In the genomic region with DNA sequence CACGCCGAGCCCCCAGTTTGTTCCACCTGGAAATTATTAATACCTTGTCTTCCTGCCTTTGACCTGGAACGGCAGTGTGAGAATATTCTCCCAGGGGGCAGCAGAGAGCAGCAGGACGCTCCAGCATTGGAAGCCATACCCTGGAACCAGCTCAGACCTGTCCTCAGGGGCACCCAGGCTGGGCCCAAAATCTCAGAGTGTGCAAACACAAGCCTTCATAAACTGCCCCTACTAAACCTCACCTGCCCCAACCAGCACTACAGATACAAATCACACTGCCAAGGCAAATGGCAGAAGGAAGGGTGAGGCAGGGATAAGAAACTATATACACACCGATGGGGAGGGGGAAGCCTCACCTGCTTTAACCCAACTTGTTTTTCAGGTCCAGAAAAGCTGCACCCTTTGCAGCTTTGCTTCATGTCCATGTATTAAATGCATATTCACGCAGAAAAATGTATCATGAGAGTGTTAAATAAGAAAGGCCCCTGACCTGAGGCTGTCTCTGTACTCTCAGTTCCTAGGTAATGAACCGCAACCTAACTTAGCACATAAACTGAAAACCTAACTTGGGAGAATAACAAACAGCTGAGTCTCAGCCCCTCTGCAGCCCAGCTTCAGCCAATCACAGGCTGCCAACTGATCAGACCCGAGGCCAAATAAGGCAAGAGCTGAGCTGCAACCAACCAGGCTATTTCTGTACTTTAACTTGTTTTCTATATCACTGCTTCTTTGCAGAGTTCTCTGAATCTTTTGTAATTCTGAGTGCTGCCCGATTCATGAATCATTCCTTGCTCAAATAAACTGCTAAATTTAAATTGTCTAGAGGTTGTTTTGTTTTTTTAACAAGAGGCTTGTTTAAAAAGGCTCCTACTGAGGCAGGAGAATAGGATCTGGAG, we compare ENCODE assay signal across 1 cellular context.
TF ChIP-seq lines count a peak whose summit lies in the region.

No MANE protein-coding gene starts in this region.

TF ChIP-seq in HepG2, 621 proteins besides CTCF, POLR2A, EP300 and RAD21 (continued from another document and continues in another):
- TF ChIP-seq, protein P1, sequence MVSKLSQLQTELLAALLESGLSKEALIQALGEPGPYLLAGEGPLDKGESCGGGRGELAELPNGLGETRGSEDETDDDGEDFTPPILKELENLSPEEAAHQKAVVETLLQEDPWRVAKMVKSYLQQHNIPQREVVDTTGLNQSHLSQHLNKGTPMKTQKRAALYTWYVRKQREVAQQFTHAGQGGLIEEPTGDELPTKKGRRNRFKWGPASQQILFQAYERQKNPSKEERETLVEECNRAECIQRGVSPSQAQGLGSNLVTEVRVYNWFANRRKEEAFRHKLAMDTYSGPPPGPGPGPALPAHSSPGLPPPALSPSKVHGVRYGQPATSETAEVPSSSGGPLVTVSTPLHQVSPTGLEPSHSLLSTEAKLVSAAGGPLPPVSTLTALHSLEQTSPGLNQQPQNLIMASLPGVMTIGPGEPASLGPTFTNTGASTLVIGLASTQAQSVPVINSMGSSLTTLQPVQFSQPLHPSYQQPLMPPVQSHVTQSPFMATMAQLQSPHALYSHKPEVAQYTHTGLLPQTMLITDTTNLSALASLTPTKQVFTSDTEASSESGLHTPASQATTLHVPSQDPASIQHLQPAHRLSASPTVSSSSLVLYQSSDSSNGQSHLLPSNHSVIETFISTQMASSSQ (IDR thresholded peaks at IDR 0.05; ENCODE audit: low read depth), result no peak
- TF ChIP-seq, protein P1 (CRISPR knock-in tag; IDR thresholded peaks at IDR 0.05; ENCODE audit: borderline replicate concordance), result peak; percentile 63; the same call in 1 of the 2 replicates
- 0 out of 2 replicates have a peak, but pooled peaks have one; percentile 29 for TF ChIP-seq ZNF878 (CRISPR knock-in tag; IDR thresholded peaks at IDR 0.05)
- TF ChIP-seq ZNF501 (CRISPR knock-in tag; IDR thresholded peaks at IDR 0.05), result peak; percentile 99
- TF ChIP-seq PCBP2 (optimal IDR thresholded peaks at IDR 0.05; ENCODE audit: low read depth, low read length, poor library complexity, severe bottlenecking), result no peak
- TF ChIP-seq, protein P2, sequence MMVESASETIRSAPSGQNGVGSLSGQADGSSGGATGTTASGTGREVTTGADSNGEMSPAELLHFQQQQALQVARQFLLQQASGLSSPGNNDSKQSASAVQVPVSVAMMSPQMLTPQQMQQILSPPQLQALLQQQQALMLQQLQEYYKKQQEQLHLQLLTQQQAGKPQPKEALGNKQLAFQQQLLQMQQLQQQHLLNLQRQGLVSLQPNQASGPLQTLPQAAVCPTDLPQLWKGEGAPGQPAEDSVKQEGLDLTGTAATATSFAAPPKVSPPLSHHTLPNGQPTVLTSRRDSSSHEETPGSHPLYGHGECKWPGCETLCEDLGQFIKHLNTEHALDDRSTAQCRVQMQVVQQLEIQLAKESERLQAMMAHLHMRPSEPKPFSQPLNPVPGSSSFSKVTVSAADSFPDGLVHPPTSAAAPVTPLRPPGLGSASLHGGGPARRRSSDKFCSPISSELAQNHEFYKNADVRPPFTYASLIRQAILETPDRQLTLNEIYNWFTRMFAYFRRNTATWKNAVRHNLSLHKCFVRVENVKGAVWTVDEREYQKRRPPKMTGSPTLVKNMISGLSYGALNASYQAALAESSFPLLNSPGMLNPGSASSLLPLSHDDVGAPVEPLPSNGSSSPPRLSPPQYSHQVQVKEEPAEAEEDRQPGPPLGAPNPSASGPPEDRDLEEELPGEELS (CRISPR knock-in tag; IDR thresholded peaks at IDR 0.05), result peak; percentile 37
- TF ChIP-seq RXRA (CRISPR knock-in tag; IDR thresholded peaks at IDR 0.05), result peak; percentile 82
- no peak for TF ChIP-seq SCMH1 (CRISPR knock-in tag; IDR thresholded peaks at IDR 0.05; ENCODE audit: borderline replicate concordance)
- peak; percentile 71; the same call in 1 of the 2 replicates for TF ChIP-seq YEATS2 (CRISPR knock-in tag; IDR thresholded peaks at IDR 0.05; ENCODE audit: borderline replicate concordance)
- TF ChIP-seq XBP1 (CRISPR knock-in tag; IDR thresholded peaks at IDR 0.05), result peak; percentile 99
- peak; percentile 88 for TF ChIP-seq ZNF775 (CRISPR knock-in tag; IDR thresholded peaks at IDR 0.05; ENCODE audit: borderline replicate concordance)
- no peak for TF ChIP-seq DR1 (CRISPR knock-in tag; IDR thresholded peaks at IDR 0.05)
- TF ChIP-seq GMEB2 (CRISPR knock-in tag; IDR thresholded peaks at IDR 0.05; ENCODE audit: low read depth), result 0 out of 2 replicates have a peak, but pooled peaks have one; percentile 25
- TF ChIP-seq STAG1 (CRISPR knock-in tag; IDR thresholded peaks at IDR 0.05), result peak; percentile 98
- TF ChIP-seq ZBTB42 (CRISPR knock-in tag; IDR thresholded peaks at IDR 0.05), result no peak
- peak; percentile 76 for TF ChIP-seq ZBTB26 (CRISPR knock-in tag; IDR thresholded peaks at IDR 0.05; ENCODE audit: borderline replicate concordance)
- peak; percentile 81; the same call in 1 of the 2 replicates for TF ChIP-seq ZNF30 (CRISPR knock-in tag; IDR thresholded peaks at IDR 0.05)
- TF ChIP-seq ZNF772 (CRISPR knock-in tag; IDR thresholded peaks at IDR 0.05), result peak; percentile 25; the same call in 1 of the 2 replicates
- no peak for TF ChIP-seq ZNF841 (CRISPR knock-in tag; IDR thresholded peaks at IDR 0.05; ENCODE audit: borderline replicate concordance)
- TF ChIP-seq ZNF816 (CRISPR knock-in tag; IDR thresholded peaks at IDR 0.05; ENCODE audit: borderline replicate concordance), result peak; percentile 63; the same call in 1 of the 2 replicates
- TF ChIP-seq, protein P3, sequence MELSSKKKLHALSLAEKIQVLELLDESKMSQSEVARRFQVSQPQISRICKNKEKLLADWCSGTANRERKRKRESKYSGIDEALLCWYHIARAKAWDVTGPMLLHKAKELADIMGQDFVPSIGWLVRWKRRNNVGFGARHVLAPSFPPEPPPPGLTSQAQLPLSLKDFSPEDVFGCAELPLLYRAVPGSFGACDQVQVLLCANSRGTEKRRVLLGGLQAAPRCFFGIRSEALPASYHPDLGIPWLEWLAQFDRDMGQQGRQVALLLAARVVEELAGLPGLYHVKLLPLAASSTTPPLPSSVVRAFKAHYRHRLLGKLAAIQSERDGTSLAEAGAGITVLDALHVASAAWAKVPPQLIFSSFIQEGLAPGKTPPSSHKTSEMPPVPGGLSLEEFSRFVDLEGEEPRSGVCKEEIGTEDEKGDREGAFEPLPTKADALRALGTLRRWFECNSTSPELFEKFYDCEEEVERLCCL (CRISPR knock-in tag; IDR thresholded peaks at IDR 0.05; ENCODE audit: borderline replicate concordance), result 0 out of 2 replicates have a peak, but pooled peaks have one; percentile 89
- peak; percentile 72 for TF ChIP-seq ASH2L (IDR thresholded peaks at IDR 0.05; ENCODE audit: insufficient read length, low read depth, low read length)
- TF ChIP-seq ZMAT3 (CRISPR knock-in tag; conservative IDR thresholded peaks at IDR 0.05), result peak; percentile 42; the same call in 1 of the 2 replicates
- peak; percentile 88 for TF ChIP-seq RXRB (CRISPR knock-in tag; IDR thresholded peaks at IDR 0.05; ENCODE audit: borderline replicate concordance)
- TF ChIP-seq AHR (CRISPR knock-in tag; IDR thresholded peaks at IDR 0.05), result 0 out of 2 replicates have a peak, but pooled peaks have one; percentile 73
- TF ChIP-seq, protein P4, sequence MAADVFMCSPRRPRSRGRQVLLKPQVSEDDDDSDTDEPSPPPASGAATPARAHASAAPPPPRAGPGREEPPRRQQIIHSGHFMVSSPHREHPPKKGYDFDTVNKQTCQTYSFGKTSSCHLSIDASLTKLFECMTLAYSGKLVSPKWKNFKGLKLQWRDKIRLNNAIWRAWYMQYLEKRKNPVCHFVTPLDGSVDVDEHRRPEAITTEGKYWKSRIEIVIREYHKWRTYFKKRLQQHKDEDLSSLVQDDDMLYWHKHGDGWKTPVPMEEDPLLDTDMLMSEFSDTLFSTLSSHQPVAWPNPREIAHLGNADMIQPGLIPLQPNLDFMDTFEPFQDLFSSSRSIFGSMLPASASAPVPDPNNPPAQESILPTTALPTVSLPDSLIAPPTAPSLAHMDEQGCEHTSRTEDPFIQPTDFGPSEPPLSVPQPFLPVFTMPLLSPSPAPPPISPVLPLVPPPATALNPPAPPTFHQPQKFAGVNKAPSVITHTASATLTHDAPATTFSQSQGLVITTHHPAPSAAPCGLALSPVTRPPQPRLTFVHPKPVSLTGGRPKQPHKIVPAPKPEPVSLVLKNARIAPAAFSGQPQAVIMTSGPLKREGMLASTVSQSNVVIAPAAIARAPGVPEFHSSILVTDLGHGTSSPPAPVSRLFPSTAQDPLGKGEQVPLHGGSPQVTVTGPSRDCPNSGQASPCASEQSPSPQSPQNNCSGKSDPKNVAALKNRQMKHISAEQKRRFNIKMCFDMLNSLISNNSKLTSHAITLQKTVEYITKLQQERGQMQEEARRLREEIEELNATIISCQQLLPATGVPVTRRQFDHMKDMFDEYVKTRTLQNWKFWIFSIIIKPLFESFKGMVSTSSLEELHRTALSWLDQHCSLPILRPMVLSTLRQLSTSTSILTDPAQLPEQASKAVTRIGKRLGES (CRISPR knock-in tag; IDR thresholded peaks at IDR 0.05; ENCODE audit: borderline replicate concordance), result peak; percentile 54; the same call in 1 of the 2 replicates
- peak; percentile 58 for TF ChIP-seq CREB1 (IDR thresholded peaks at IDR 0.05)
- peak; percentile 73; the same call in 1 of the 2 replicates for TF ChIP-seq CREB1 (CRISPR knock-in tag; IDR thresholded peaks at IDR 0.05)
- TF ChIP-seq, protein P5, sequence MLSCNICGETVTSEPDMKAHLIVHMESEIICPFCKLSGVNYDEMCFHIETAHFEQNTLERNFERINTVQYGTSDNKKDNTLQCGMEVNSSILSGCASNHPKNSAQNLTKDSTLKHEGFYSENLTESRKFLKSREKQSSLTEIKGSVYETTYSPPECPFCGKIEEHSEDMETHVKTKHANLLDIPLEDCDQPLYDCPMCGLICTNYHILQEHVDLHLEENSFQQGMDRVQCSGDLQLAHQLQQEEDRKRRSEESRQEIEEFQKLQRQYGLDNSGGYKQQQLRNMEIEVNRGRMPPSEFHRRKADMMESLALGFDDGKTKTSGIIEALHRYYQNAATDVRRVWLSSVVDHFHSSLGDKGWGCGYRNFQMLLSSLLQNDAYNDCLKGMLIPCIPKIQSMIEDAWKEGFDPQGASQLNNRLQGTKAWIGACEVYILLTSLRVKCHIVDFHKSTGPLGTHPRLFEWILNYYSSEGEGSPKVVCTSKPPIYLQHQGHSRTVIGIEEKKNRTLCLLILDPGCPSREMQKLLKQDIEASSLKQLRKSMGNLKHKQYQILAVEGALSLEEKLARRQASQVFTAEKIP (CRISPR knock-in tag; IDR thresholded peaks at IDR 0.05; ENCODE audit: borderline replicate concordance), result no peak
- TF ChIP-seq RFX3 (CRISPR knock-in tag; IDR thresholded peaks at IDR 0.05), result peak; percentile 47; the same call in 1 of the 2 replicates
- TF ChIP-seq ZNF747 (CRISPR knock-in tag; IDR thresholded peaks at IDR 0.05; ENCODE audit: borderline replicate concordance), result no peak
- peak; percentile 74; the same call in 1 of the 2 replicates for TF ChIP-seq NFE2L1 (CRISPR knock-in tag; IDR thresholded peaks at IDR 0.05; ENCODE audit: borderline replicate concordance)
- TF ChIP-seq GMEB1 (CRISPR knock-in tag; IDR thresholded peaks at IDR 0.05; ENCODE audit: borderline replicate concordance), result peak; percentile 69; the same call in 1 of the 2 replicates
- TF ChIP-seq AKAP8 (CRISPR knock-in tag; IDR thresholded peaks at IDR 0.05), result no peak
- TF ChIP-seq ARID2 (CRISPR knock-in tag; IDR thresholded peaks at IDR 0.05; ENCODE audit: borderline replicate concordance), result peak; percentile 95; the same call in 1 of the 2 replicates
- TF ChIP-seq SRY (CRISPR knock-in tag; IDR thresholded peaks at IDR 0.05), result peak; percentile 73
